ENCODE assay signal across 8 cellular contexts in the genomic region with DNA sequence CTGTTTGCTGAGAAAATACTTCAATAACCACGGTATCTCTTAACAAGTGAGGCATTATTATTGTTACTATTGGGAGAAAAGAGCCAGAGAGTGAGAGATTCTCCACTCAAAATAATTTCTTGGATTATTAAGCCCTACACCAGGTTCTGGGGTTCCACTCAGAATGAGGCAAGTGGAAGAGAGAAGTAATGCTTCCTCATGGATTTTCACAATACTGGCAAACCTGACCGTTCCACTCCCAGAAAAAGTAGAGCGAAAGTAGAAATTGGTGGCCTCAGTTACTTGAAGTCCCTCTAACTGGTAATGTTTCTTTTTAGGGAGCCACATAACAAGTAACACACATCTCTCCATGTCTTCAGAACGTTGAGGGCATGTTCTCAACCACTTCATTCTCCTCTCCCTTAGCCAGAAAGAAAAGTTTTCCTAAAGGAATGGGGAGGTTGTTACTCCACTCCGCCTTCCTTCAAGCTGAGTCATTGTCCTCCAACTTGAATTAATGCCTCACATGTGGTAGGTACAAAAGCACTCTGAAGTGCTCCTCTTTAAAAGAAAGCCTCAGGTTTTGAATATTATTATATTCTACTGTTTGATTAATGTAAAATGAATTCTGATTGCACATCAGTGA. TPM values are rescaled to one million over a fixed set of nuclear protein-coding genes. Genes with fewer than 3 reads are reported as not detected.
DNase-seq lines count a peak whose midpoint lies in the region; FAIRE-seq and TF ChIP-seq lines count a peak whose summit lies in the region.

No MANE protein-coding gene starts in this region.

- H3K27me3 Mint-ChIP-seq in activated CD4-positive, alpha-beta memory T cell treated with anti-CD3 and anti-CD28 coated beads for 36 hours = no peaks in the 10 kb centered on the region

- peak overlapping the region; percentile 30 to 96 (median 74) for H3K27ac ChIP-seq in tibial nerve
- H3K27ac ChIP-seq in small intestine (ENCODE audit: low read depth in 1 of 2, low read length in 1 of 2) = no peak overlapping the region

- intact Hi-C loops in activated CD4-positive, alpha-beta memory T cell treated with anti-CD3 and anti-CD28 coated beads for 36 hours (cut with micrococcal nuclease) = loop anchor here (2.0 to 5.0 kb wide), 3 partner anchors 37 to 219 kb away; a partner anchor contains a TSS

- no peak for TF ChIP-seq CTCF in HFF-Myc (IDR thresholded peaks at IDR 0.05; ENCODE audit: low read depth, low read length, missing control alignments)
- no peak for TF ChIP-seq CTCF in tibial nerve (IDR thresholded peaks at IDR 0.05)

- no peak for TF ChIP-seq POLR2A in tibial nerve (IDR thresholded peaks at IDR 0.05)

- WGBS in tibial nerve, 2 donors = 50 to 52% methylated on average over 5 of the region's 5 CpGs
- 61 to 70% (median 69%) methylated on average over 5 of the region's 5 CpGs for WGBS in small intestine, 3 donors

- no peak for FAIRE-seq in small intestine (lab: Jason Lieb, UNC)

- no peaks in the 10 kb centered on the region for H3K36me3 ChIP-seq in tibial nerve
- no peaks in the 10 kb centered on the region for H3K36me3 ChIP-seq in small intestine (ENCODE audit: control insufficient read depth in 2 of 2, insufficient read depth in 2 of 2, low read length in 2 of 2)

- no peaks in the 10 kb centered on the region for H3K9me3 Mint-ChIP-seq in activated CD4-positive, alpha-beta memory T cell treated with anti-CD3 and anti-CD28 coated beads for 36 hours

- no peaks in the 10 kb centered on the region for H3K27me3 ChIP-seq in tibial nerve
- H3K27me3 ChIP-seq in small intestine (ENCODE audit: control insufficient read depth in 2 of 2, insufficient read depth in 2 of 2, low read length in 2 of 2) = no peaks in the 10 kb centered on the region

- H3K4me3 ChIP-seq in HFF-Myc (replicated peaks; ENCODE audit: low read depth, low read length) (peak overlapping the region; percentile 90), iPS-18c (ENCODE audit: insufficient read depth, low read depth, low read length) (peak overlapping the region; percentile 73), tibial nerve (peak overlapping the region; percentile 63 to 85 (median 73)), small intestine (ENCODE audit: low read depth in 1 of 2, low read length in 2 of 2) (no peak overlapping the region)

- peak overlapping the region; percentile 90 for H3K4me3 Mint-ChIP-seq in activated CD4-positive, alpha-beta memory T cell treated with anti-CD3 and anti-CD28 coated beads for 36 hours

- POLR2A ChIA-PET in activated CD4-positive, alpha-beta memory T cell treated with anti-CD3 and anti-CD28 coated beads for 36 hours (lab: Charles Lee) = no interaction called here

- peaks cover 0 to 30% (median 9%) of the 10 kb centered on the region in 4 donors for H3K4me1 ChIP-seq in tibial nerve
- no peaks in the 10 kb centered on the region for H3K4me1 ChIP-seq in small intestine (ENCODE audit: control insufficient read depth in 2 of 2, insufficient read depth in 1 of 2, low read depth in 1 of 2, low read length in 1 of 2)

- H3K36me3 Mint-ChIP-seq in activated CD4-positive, alpha-beta memory T cell treated with anti-CD3 and anti-CD28 coated beads for 36 hours = no peaks in the 10 kb centered on the region

- H3K4me1 Mint-ChIP-seq in activated CD4-positive, alpha-beta memory T cell treated with anti-CD3 and anti-CD28 coated beads for 36 hours (ENCODE audit: low read depth) = peaks cover 25% of the 10 kb centered on the region

- H3K9me3 ChIP-seq in iPS-18c (ENCODE audit: control insufficient read depth, insufficient read depth, low read length) (no peaks in the 10 kb centered on the region), tibial nerve (no peaks in the 10 kb centered on the region), small intestine (ENCODE audit: control insufficient read depth, low read depth) (no peaks in the 10 kb centered on the region)

- CTCF ChIA-PET in activated CD4-positive, alpha-beta memory T cell treated with anti-CD3 and anti-CD28 coated beads for 36 hours (lab: Charles Lee) = no interaction called here

- H3K27ac Mint-ChIP-seq in activated CD4-positive, alpha-beta memory T cell treated with anti-CD3 and anti-CD28 coated beads for 36 hours = no peak overlapping the region

- TF ChIP-seq EP300 in tibial nerve (IDR thresholded peaks at IDR 0.05) = peak in 1 of 2 donors; percentile 20

- DNase-seq in AG20443 (ENCODE audit: low spot score) = peak; percentile 63
- peak; percentile 67 for DNase-seq in HFF-Myc (ENCODE audit: extremely low read depth, low read depth)
- no peak for DNase-seq in activated CD4-positive, alpha-beta memory T cell treated with anti-CD3 and anti-CD28 coated beads for 36 hours
- peak in 1 of 2 donors; percentile 15 for DNase-seq in tibial nerve (ENCODE audit: low spot score in 2 of 2)
- no peak for DNase-seq in globus pallidus (ENCODE audit: low spot score)
- DNase-seq in NCI-H1092 treated with DMSO at 0.1 percent for 48 hours (lab: John Stamatoyannopoulos, UW) = no peak
- no peak for DNase-seq in small intestine

RNA-seq across cellular contexts. Expression of a gene that starts 1.9 kb away (rescaled TPM):
- 1 to 10 TPM; 6.8 to 7.2 TPM for total RNA-seq in activated CD4-positive, alpha-beta memory T cell treated with anti-CD3 and anti-CD28 coated beads for 36 hours
- 1 to 10 TPM; 5.3 to 7.5 (median 5.7) TPM for total RNA-seq in tibial nerve
- 1 to 10 TPM in 1 of 3 donors, under 1 TPM in 2; 0.45 to 1.1 (median 0.81) TPM for polyA plus RNA-seq in small intestine

RNA-seq across cellular contexts. Expression of a gene that starts 48.1 kb away (rescaled TPM):
- 1 to 10 TPM; 1.7 to 2.2 TPM for total RNA-seq in activated CD4-positive, alpha-beta memory T cell treated with anti-CD3 and anti-CD28 coated beads for 36 hours
- total RNA-seq in tibial nerve = 10 to 100 TPM; 17.1 to 26.8 (median 20.1) TPM
- 1 to 10 TPM in 2 of 3 donors, under 1 TPM in 1; 0.45 to 4.2 (median 1.6) TPM for polyA plus RNA-seq in small intestine

Comparison
In these comparisons a context has a peak if more than half of its experiments do, and no peak if none do; other contexts are left out.
1. DNase-seq: peak in AG20443 (single experiment) and HFF-Myc (single experiment); none in activated CD4-positive, alpha-beta memory T cell treated with anti-CD3 and anti-CD28 coated beads for 36 hours (single experiment), globus pallidus (single experiment), NCI-H1092 treated with DMSO at 0.1 percent for 48 hours (single experiment) and small intestine (single experiment).
2. H3K4me3 ChIP-seq: peak in HFF-Myc (single experiment), iPS-18c (single experiment) and tibial nerve (4 of 4); none in small intestine (0 of 2).
3. H3K27ac ChIP-seq: peak in tibial nerve (4 of 4); none in small intestine (0 of 2).
4. RNA of a gene that starts 48.1 kb away (total RNA-seq): 17.1 to 26.8 TPM in tibial nerve; 1.7 to 2.2 TPM in activated CD4-positive, alpha-beta memory T cell treated with anti-CD3 and anti-CD28 coated beads for 36 hours; every median in the first group is over 4 times any median in the second.